In the genomic region with DNA sequence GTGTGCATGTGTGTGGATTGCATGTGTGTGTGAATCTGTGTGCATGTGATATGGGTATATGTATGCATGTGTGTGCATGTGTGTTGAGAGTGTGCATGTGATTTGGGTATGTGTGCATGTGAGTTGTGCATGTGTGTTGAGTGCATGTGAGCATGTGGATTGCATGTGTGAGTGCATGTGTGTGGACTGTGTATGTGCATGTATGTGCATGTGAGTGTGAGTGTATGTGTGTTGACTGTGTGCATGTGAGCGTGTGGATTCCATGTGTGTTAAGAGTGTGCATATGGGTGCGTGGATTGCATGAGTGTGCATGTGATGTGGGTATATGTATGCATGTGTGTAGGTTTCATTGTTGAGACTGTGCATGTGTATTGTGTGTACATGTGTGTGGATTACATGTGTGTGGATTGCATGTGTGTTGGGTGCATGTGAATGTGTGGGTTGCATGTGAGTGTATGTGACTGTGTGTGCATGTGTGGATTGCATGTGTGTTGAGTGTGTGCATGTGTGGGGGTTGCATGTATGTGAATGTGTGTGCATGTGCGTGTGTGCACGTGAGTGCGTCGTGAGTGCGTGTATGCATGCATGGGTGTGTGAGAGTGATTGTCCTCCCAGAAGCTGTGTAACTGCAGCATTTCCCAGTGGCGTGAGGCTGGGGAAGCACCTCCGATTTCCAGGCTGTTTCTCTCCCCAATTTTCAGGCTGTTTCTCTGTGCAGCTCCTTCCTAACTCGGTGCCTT, we compare ENCODE assay signal across 1 cellular context.
A peak's percentile ranks its signal among the peaks of the same experiment; 100 is the strongest.
TF ChIP-seq lines count a peak whose summit lies in the region.

No MANE protein-coding gene starts in this region.

TF ChIP-seq in HepG2, 621 proteins besides CTCF, POLR2A, EP300 and RAD21 (continues in another document):
- TF ChIP-seq HDAC1 (CRISPR knock-in tag; IDR thresholded peaks at IDR 0.05) (no peak), TOE1 (CRISPR knock-in tag; IDR thresholded peaks at IDR 0.05) (no peak), ZNF432 (CRISPR knock-in tag; IDR thresholded peaks at IDR 0.05; ENCODE audit: borderline replicate concordance) (no peak), RXRA (CRISPR knock-in tag; IDR thresholded peaks at IDR 0.05) (no peak), CENPX (CRISPR knock-in tag; IDR thresholded peaks at IDR 0.05) (no peak), PAWR (CRISPR knock-in tag; IDR thresholded peaks at IDR 0.05; ENCODE audit: borderline replicate concordance) (no peak), ATF7 (IDR thresholded peaks at IDR 0.05) (peak; percentile 1; the same call in 1 of the 2 replicates), ATF7 (CRISPR knock-in tag; IDR thresholded peaks at IDR 0.05) (no peak), GABPB1 (CRISPR knock-in tag; IDR thresholded peaks at IDR 0.05) (no peak), CENPT (CRISPR knock-in tag; IDR thresholded peaks at IDR 0.05; ENCODE audit: low read depth) (0 out of 2 replicates have a peak, but pooled peaks have one; percentile 54), ZUFSP (CRISPR knock-in tag; IDR thresholded peaks at IDR 0.05; ENCODE audit: borderline replicate concordance) (no peak), REL (CRISPR knock-in tag; conservative IDR thresholded peaks at IDR 0.05) (no peak), ZNF784 (CRISPR knock-in tag; IDR thresholded peaks at IDR 0.05; ENCODE audit: borderline replicate concordance) (no peak), PHB2 (IDR thresholded peaks at IDR 0.05; ENCODE audit: partially characterized antibody) (peak; percentile 31), ZNF556 (CRISPR knock-in tag; IDR thresholded peaks at IDR 0.05; ENCODE audit: borderline replicate concordance) (no peak), ZBTB39 (CRISPR knock-in tag; IDR thresholded peaks at IDR 0.05) (no peak), ZNF75D (CRISPR knock-in tag; IDR thresholded peaks at IDR 0.05; ENCODE audit: borderline replicate concordance) (no peak), FOXP1 (IDR thresholded peaks at IDR 0.05) (no peak), FOXP1 (CRISPR knock-in tag; IDR thresholded peaks at IDR 0.05) (no peak), ISX (CRISPR knock-in tag; conservative IDR thresholded peaks at IDR 0.05) (no peak), ZNF207 (IDR thresholded peaks at IDR 0.05; ENCODE audit: borderline replicate concordance) (peak; percentile 4; the same call in 1 of the 2 replicates), ZNF747 (CRISPR knock-in tag; IDR thresholded peaks at IDR 0.05; ENCODE audit: borderline replicate concordance) (no peak), HOXA9 (CRISPR knock-in tag; IDR thresholded peaks at IDR 0.05; ENCODE audit: borderline replicate concordance) (0 out of 2 replicates have a peak, but pooled peaks have one; percentile 8), ONECUT2 (CRISPR knock-in tag; IDR thresholded peaks at IDR 0.05) (no peak), MXD4 (CRISPR knock-in tag; IDR thresholded peaks at IDR 0.05) (no peak), ZBTB7B (CRISPR knock-in tag; IDR thresholded peaks at IDR 0.05) (no peak), MAFG (CRISPR knock-in tag; IDR thresholded peaks at IDR 0.05) (no peak), SP140L (CRISPR knock-in tag; IDR thresholded peaks at IDR 0.05; ENCODE audit: borderline replicate concordance) (no peak), ZNF335 (CRISPR knock-in tag; IDR thresholded peaks at IDR 0.05) (no peak), U2AF2 (IDR thresholded peaks at IDR 0.05; ENCODE audit: low read depth, low read length) (no peak), LCORL (IDR thresholded peaks at IDR 0.05) (0 out of 2 replicates have a peak, but pooled peaks have one; percentile 33), LCORL (CRISPR knock-in tag; IDR thresholded peaks at IDR 0.05) (no peak), ZNF282 (IDR thresholded peaks at IDR 0.05; ENCODE audit: partially characterized antibody) (no peak), MIER3 (CRISPR knock-in tag; IDR thresholded peaks at IDR 0.05; ENCODE audit: borderline replicate concordance) (no peak), SP1 (IDR thresholded peaks at IDR 0.05) (0 out of 2 replicates have a peak, but pooled peaks have one; percentile 34), SP1 (CRISPR knock-in tag; IDR thresholded peaks at IDR 0.05) (no peak), SSRP1 (CRISPR knock-in tag; IDR thresholded peaks at IDR 0.05) (no peak), KMT2B (CRISPR knock-in tag; IDR thresholded peaks at IDR 0.05) (no peak), ZFYVE20 (CRISPR knock-in tag; IDR thresholded peaks at IDR 0.05; ENCODE audit: borderline replicate concordance, low read depth) (no peak), HOXA7 (CRISPR knock-in tag; IDR thresholded peaks at IDR 0.05) (peak; percentile 56; the same call in 1 of the 2 replicates), ZNF530 (CRISPR knock-in tag; IDR thresholded peaks at IDR 0.05; ENCODE audit: low read depth) (no peak), ZNF484 (CRISPR knock-in tag; IDR thresholded peaks at IDR 0.05; ENCODE audit: borderline replicate concordance, low read depth) (no peak), TRIM22 (IDR thresholded peaks at IDR 0.05) (0 out of 2 replicates have a peak, but pooled peaks have one; percentile 9), BRD4 (CRISPR knock-in tag; IDR thresholded peaks at IDR 0.05) (no peak), ATF3 (CRISPR knock-in tag; IDR thresholded peaks at IDR 0.05) (no peak)
- TF ChIP-seq, protein P1, sequence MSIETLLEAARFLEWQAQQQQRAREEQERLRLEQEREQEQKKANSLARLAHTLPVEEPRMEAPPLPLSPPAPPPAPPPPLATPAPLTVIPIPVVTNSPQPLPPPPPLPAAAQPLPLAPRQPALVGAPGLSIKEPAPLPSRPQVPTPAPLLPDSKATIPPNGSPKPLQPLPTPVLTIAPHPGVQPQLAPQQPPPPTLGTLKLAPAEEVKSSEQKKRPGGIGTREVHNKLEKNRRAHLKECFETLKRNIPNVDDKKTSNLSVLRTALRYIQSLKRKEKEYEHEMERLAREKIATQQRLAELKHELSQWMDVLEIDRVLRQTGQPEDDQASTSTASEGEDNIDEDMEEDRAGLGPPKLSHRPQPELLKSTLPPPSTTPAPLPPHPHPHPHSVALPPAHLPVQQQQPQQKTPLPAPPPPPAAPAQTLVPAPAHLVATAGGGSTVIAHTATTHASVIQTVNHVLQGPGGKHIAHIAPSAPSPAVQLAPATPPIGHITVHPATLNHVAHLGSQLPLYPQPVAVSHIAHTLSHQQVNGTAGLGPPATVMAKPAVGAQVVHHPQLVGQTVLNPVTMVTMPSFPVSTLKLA (IDR thresholded peaks at IDR 0.05), result peak; percentile 98
- TF ChIP-seq, protein P2, sequence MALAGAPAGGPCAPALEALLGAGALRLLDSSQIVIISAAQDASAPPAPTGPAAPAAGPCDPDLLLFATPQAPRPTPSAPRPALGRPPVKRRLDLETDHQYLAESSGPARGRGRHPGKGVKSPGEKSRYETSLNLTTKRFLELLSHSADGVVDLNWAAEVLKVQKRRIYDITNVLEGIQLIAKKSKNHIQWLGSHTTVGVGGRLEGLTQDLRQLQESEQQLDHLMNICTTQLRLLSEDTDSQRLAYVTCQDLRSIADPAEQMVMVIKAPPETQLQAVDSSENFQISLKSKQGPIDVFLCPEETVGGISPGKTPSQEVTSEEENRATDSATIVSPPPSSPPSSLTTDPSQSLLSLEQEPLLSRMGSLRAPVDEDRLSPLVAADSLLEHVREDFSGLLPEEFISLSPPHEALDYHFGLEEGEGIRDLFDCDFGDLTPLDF (CRISPR knock-in tag; IDR thresholded peaks at IDR 0.05), result no peak
- TF ChIP-seq, protein P3, sequence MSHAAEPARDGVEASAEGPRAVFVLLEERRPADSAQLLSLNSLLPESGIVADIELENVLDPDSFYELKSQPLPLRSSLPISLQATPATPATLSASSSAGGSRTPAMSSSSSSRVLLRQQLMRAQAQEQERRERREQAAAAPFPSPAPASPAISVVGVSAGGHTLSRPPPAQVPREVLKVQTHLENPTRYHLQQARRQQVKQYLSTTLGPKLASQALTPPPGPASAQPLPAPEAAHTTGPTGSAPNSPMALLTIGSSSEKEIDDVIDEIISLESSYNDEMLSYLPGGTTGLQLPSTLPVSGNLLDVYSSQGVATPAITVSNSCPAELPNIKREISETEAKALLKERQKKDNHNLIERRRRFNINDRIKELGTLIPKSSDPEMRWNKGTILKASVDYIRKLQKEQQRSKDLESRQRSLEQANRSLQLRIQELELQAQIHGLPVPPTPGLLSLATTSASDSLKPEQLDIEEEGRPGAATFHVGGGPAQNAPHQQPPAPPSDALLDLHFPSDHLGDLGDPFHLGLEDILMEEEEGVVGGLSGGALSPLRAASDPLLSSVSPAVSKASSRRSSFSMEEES (CRISPR knock-in tag; IDR thresholded peaks at IDR 0.05), result no peak
- TF ChIP-seq, protein P4, sequence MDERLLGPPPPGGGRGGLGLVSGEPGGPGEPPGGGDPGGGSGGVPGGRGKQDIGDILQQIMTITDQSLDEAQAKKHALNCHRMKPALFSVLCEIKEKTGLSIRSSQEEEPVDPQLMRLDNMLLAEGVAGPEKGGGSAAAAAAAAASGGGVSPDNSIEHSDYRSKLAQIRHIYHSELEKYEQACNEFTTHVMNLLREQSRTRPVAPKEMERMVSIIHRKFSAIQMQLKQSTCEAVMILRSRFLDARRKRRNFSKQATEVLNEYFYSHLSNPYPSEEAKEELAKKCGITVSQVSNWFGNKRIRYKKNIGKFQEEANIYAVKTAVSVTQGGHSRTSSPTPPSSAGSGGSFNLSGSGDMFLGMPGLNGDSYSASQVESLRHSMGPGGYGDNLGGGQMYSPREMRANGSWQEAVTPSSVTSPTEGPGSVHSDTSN (CRISPR knock-in tag; IDR thresholded peaks at IDR 0.05), result no peak
- TF ChIP-seq, protein P5, sequence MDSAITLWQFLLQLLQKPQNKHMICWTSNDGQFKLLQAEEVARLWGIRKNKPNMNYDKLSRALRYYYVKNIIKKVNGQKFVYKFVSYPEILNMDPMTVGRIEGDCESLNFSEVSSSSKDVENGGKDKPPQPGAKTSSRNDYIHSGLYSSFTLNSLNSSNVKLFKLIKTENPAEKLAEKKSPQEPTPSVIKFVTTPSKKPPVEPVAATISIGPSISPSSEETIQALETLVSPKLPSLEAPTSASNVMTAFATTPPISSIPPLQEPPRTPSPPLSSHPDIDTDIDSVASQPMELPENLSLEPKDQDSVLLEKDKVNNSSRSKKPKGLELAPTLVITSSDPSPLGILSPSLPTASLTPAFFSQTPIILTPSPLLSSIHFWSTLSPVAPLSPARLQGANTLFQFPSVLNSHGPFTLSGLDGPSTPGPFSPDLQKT (CRISPR knock-in tag; IDR thresholded peaks at IDR 0.05; ENCODE audit: borderline replicate concordance), result no peak
- TF ChIP-seq, protein P6, sequence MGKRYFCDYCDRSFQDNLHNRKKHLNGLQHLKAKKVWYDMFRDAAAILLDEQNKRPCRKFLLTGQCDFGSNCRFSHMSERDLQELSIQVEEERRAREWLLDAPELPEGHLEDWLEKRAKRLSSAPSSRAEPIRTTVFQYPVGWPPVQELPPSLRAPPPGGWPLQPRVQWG (CRISPR knock-in tag; IDR thresholded peaks at IDR 0.05; ENCODE audit: borderline replicate concordance, low read depth), result no peak
